In genomic region chr9:123431581-123431980, GRCh38 we compare ENCODE assay signal across 25 cellular contexts.
"Had no signal": no experiment of that assay in that cellular context is flagged by ENCODE, and none has a peak within 500 bp of the region (broad histone marks: within the 10 kb centered on the region; RNA-seq: fewer than 3 reads in every experiment).

No MANE protein-coding gene starts in this region.

- DNase-seq: activated CD4-positive, alpha-beta T cell treated with anti-CD3 and anti-CD28 coated beads, Interleukin-2, amount 10 ng/mL, durations not matched to agents 24 days and 14 days; activated CD4-positive, alpha-beta T cell treated with anti-CD3 and anti-CD28 coated beads, Interleukin-2, amount 50 U/mL, for 4 hours; activated CD8-positive, alpha-beta T cell treated with anti-CD3 and anti-CD28 coated beads for 36 hours; activated naive CD8-positive, alpha-beta T cell treated with anti-CD3 and anti-CD28 coated beads, Interleukin-2, amount 10 ng/mL, durations not matched to agents 7 days and 5 days; activated T-cell treated with anti-CD3 and anti-CD28 coated beads, Interleukin-2, amount 50 U/mL, for 24 hours; amygdala; MM.1S; MV-4-11; NCI-H1092; NCI-H1436 treated with DMSO at 0.1 percent for 48 hours; NCI-H1694 treated with DMSO at 0.1 percent for 48 hours; NCI-H2029; NCI-H345; NCI-H524 treated with DMSO at 0.1 percent for 48 hours; SHP77 treated with DMSO at 0.1 percent for 48 hours; SK-N-SH had no signal

- H3K4me3 ChIP-seq: ascending aorta, cardiac muscle cell, SJSA1 had no signal

- H3K4me3 Mint-ChIP-seq: activated CD4-positive, alpha-beta T cell treated with anti-CD3 and anti-CD28 coated beads, Interleukin-2, amount 10 ng/mL, durations not matched to agents 24 days and 14 days; activated CD8-positive, alpha-beta T cell treated with anti-CD3 and anti-CD28 coated beads for 36 hours; activated naive CD4-positive, alpha-beta T cell treated with anti-CD3 and anti-CD28 coated beads, Interleukin-2, amount 50 U/mL, for 24 hours; activated naive CD8-positive, alpha-beta T cell treated with anti-CD3 and anti-CD28 coated beads, Interleukin-2, amount 10 ng/mL, durations not matched to agents 7 days and 5 days; activated T-cell treated with anti-CD3 and anti-CD28 coated beads, Interleukin-2, amount 50 U/mL, for 24 hours; T-helper 1 cell treated with Interleukin-12 subunit alpha and Interleukin-12 subunit beta and Interleukin-4 antibody, amounts not matched to agents 30 μg/mL and 1 μg/mL, for 36 hours; T-helper 2 cell treated with Interferon-gamma antibody and Interleukin-4, amounts not matched to agents 5 μg/mL and 100 μg/mL, for 36 hours had no signal

- H3K27me3 ChIP-seq: ascending aorta, cardiac muscle cell, SJSA1 had no signal

- H3K36me3 ChIP-seq: cardiac muscle cell, SJSA1 had no signal

- H3K9me3 Mint-ChIP-seq: activated CD4-positive, alpha-beta T cell treated with anti-CD3 and anti-CD28 coated beads, Interleukin-2, amount 10 ng/mL, durations not matched to agents 24 days and 14 days; activated CD8-positive, alpha-beta T cell treated with anti-CD3 and anti-CD28 coated beads for 36 hours; activated naive CD4-positive, alpha-beta T cell treated with anti-CD3 and anti-CD28 coated beads, Interleukin-2, amount 50 U/mL, for 24 hours; activated T-cell treated with anti-CD3 and anti-CD28 coated beads, Interleukin-2, amount 50 U/mL, for 24 hours; activated T-helper 2 cell treated with anti-CD3 and anti-CD28 coated beads, Interferon-gamma antibody, Interleukin-2, Interleukin-4, amounts not matched to agents 10 μg/mL and 5 μg/mL and 100 μg/mL, durations not matched to agents 14 hours and 24 hours and 36 hours; T-helper 1 cell treated with Interleukin-12 subunit alpha and Interleukin-12 subunit beta and Interleukin-4 antibody, amounts not matched to agents 30 μg/mL and 1 μg/mL, for 36 hours; T-helper 2 cell treated with Interferon-gamma antibody and Interleukin-4, amounts not matched to agents 5 μg/mL and 100 μg/mL, for 36 hours had no signal

- H3K9me3 ChIP-seq: SJSA1, SK-N-SH had no signal

- H3K27ac Mint-ChIP-seq: activated CD4-positive, alpha-beta T cell treated with anti-CD3 and anti-CD28 coated beads, Interleukin-2, amount 10 ng/mL, durations not matched to agents 24 days and 14 days; activated CD8-positive, alpha-beta T cell treated with anti-CD3 and anti-CD28 coated beads for 36 hours; activated naive CD4-positive, alpha-beta T cell treated with anti-CD3 and anti-CD28 coated beads, Interleukin-2, amount 50 U/mL, for 24 hours; activated naive CD8-positive, alpha-beta T cell treated with anti-CD3 and anti-CD28 coated beads, Interleukin-2, amount 10 ng/mL, durations not matched to agents 7 days and 5 days; activated T-cell treated with anti-CD3 and anti-CD28 coated beads, Interleukin-2, amount 50 U/mL, for 24 hours; activated T-helper 2 cell treated with anti-CD3 and anti-CD28 coated beads, Interferon-gamma antibody, Interleukin-2, Interleukin-4, amounts not matched to agents 10 μg/mL and 5 μg/mL and 100 μg/mL, durations not matched to agents 14 hours and 24 hours and 36 hours; T-helper 1 cell treated with Interleukin-12 subunit alpha and Interleukin-12 subunit beta and Interleukin-4 antibody, amounts not matched to agents 30 μg/mL and 1 μg/mL, for 36 hours; T-helper 2 cell treated with Interferon-gamma antibody and Interleukin-4, amounts not matched to agents 5 μg/mL and 100 μg/mL, for 36 hours had no signal

- H3K9ac ChIP-seq: KMS-11, SK-N-SH had no signal

- ATAC-seq: activated CD8-positive, alpha-beta T cell treated with anti-CD3 and anti-CD28 coated beads for 36 hours; Panc1 had no signal

- H3K4me2 ChIP-seq: KMS-11, SK-N-SH had no signal

- H3K27me3 Mint-ChIP-seq: activated CD4-positive, alpha-beta T cell treated with anti-CD3 and anti-CD28 coated beads, Interleukin-2, amount 10 ng/mL, durations not matched to agents 24 days and 14 days; activated CD8-positive, alpha-beta T cell treated with anti-CD3 and anti-CD28 coated beads for 36 hours; activated naive CD4-positive, alpha-beta T cell treated with anti-CD3 and anti-CD28 coated beads, Interleukin-2, amount 50 U/mL, for 24 hours; activated naive CD8-positive, alpha-beta T cell treated with anti-CD3 and anti-CD28 coated beads, Interleukin-2, amount 10 ng/mL, durations not matched to agents 7 days and 5 days; activated T-cell treated with anti-CD3 and anti-CD28 coated beads, Interleukin-2, amount 50 U/mL, for 24 hours had no signal

- H3K27ac ChIP-seq: ascending aorta, cardiac muscle cell, KMS-11, SJSA1 had no signal

- H3K4me1 ChIP-seq: ascending aorta, SJSA1 had no signal

- H3K4me1 Mint-ChIP-seq: activated CD4-positive, alpha-beta T cell treated with anti-CD3 and anti-CD28 coated beads, Interleukin-2, amount 10 ng/mL, durations not matched to agents 24 days and 14 days; activated naive CD4-positive, alpha-beta T cell treated with anti-CD3 and anti-CD28 coated beads, Interleukin-2, amount 50 U/mL, for 24 hours had no signal
